In the genomic region with DNA sequence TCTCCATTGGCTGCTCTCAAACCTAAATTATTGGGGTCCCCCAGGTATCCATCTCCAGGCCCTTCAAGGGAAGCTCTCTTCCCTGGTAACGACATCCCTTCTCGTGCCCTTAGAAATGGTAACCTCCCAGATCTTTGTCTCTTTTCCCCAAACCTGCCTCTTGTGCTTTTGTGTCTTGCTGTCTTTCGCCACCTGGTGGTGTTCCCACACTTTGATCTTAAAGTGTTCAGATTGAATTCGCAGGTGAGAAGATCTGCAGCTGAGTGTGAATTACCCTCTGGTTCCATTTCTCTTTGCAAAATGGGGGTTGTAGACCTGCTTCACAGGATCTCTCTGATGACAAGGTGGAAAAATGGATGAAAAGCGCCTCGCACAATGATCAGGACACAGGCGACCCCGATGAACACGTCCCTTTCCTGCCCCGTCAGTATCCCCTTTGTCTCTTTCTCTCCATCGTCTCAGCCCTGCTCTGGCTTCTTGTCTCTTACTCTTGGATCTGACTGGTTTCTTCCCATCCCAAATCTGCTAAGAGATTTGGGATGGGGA, we compare ENCODE assay signal across 8 cellular contexts. TPM values are rescaled to one million over a fixed set of nuclear protein-coding genes. Genes with fewer than 3 reads are reported as not detected.
DNase-seq lines count a peak whose midpoint lies in the region; ATAC-seq and TF ChIP-seq lines count a peak whose summit lies in the region.

No MANE protein-coding gene starts in this region.

- no peak overlapping the region for H4K8ac ChIP-seq in mesenchymal stem cell (ENCODE audit: low read length)

- TF ChIP-seq CTCF in chondrocyte (IDR thresholded peaks at IDR 0.05) (peak; percentile 74), vagina (IDR thresholded peaks at IDR 0.05) (peak in 2 of 3 experiments; percentile 27 to 35)

- peaks cover 44% of the 10 kb centered on the region for H3K36me3 Mint-ChIP-seq in activated T-cell treated with anti-CD3 and anti-CD28 coated beads, Interleukin-2, amount 50 U/mL, for 24 hours (ENCODE audit: low read depth)
- peaks cover 32% of the 10 kb centered on the region for H3K36me3 Mint-ChIP-seq in T-cell
- peaks cover 4% of the 10 kb centered on the region for H3K36me3 Mint-ChIP-seq in chondrocyte (ENCODE audit: low read depth)

- H3K4me3 ChIP-seq in mesenchymal stem cell (ENCODE audit: insufficient read depth in 1 of 2, low read depth in 1 of 2, low read length in 2 of 2) (no peak overlapping the region), vagina (no peak overlapping the region), aorta (ENCODE audit: low read length in 2 of 2) (no peak overlapping the region)

- CTCF ChIA-PET in T-cell (lab: Charles Lee): interaction anchor here (0.7 to 1.6 kb wide), 6 partner anchors 36 to 72 kb away, joined by 3 to 5 read pairs (median 4); no protein-coding TSS in a partner anchor

- no peak for TF ChIP-seq POLR2A in vagina (IDR thresholded peaks at IDR 0.05)

- no peaks in the 10 kb centered on the region for H3K27me3 Mint-ChIP-seq in activated T-cell treated with anti-CD3 and anti-CD28 coated beads, Interleukin-2, amount 50 U/mL, for 24 hours
- H3K27me3 Mint-ChIP-seq in T-cell: no peaks in the 10 kb centered on the region
- no peaks in the 10 kb centered on the region for H3K27me3 Mint-ChIP-seq in chondrocyte (ENCODE audit: low read depth)

- WGBS in mesenchymal stem cell: 80% methylated on average over 10 of the region's 11 CpGs
- 89% methylated on average over 11 of the region's 11 CpGs for WGBS in aorta, 2 donors

- no peaks in the 10 kb centered on the region for H3K9me3 Mint-ChIP-seq in activated T-cell treated with anti-CD3 and anti-CD28 coated beads, Interleukin-2, amount 50 U/mL, for 24 hours
- H3K9me3 Mint-ChIP-seq in T-cell (no peaks in the 10 kb centered on the region), chondrocyte (ENCODE audit: low read depth) (no peaks in the 10 kb centered on the region)

- no peak overlapping the region for H3K27ac Mint-ChIP-seq in activated T-cell treated with anti-CD3 and anti-CD28 coated beads, Interleukin-2, amount 50 U/mL, for 24 hours
- H3K27ac Mint-ChIP-seq in T-cell: no peak overlapping the region
- H3K27ac Mint-ChIP-seq in chondrocyte (ENCODE audit: unreplicated experiment): peak overlapping the region; percentile 75

- H3K4me1 Mint-ChIP-seq in activated T-cell treated with anti-CD3 and anti-CD28 coated beads, Interleukin-2, amount 50 U/mL, for 24 hours (ENCODE audit: low read depth): peaks cover 29% of the 10 kb centered on the region
- H3K4me1 Mint-ChIP-seq in T-cell: peaks cover 0 to 7% (median 4%) of the 10 kb centered on the region in 3 donors
- H3K4me1 Mint-ChIP-seq in chondrocyte (ENCODE audit: low read depth): peaks cover 55% of the 10 kb centered on the region

- no peak overlapping the region for H3K4me2 ChIP-seq in mesenchymal stem cell (ENCODE audit: low read length, poor library complexity, severe bottlenecking)

- DNase-seq in activated T-cell treated with anti-CD3 and anti-CD28 coated beads for 1 hour (ENCODE audit: low read depth) (peak; percentile 30), MV-4-11 (lab: John Stamatoyannopoulos, UW) (peak; percentile 47), T-cell (peak in 31 of 34 experiments; percentile 16 to 58 (median 35)), chondrocyte (ENCODE audit: low spot score) (no peak), mesenchymal stem cell (peak; percentile 34), vagina (ENCODE audit: extremely low spot score in 2 of 2) (no peak), aorta (no peak)
- DNase-seq in activated T-cell treated with anti-CD3 and anti-CD28 coated beads, Interleukin-2, amount 50 U/mL, for 24 hours: no peak

- H3K18ac ChIP-seq in mesenchymal stem cell (ENCODE audit: low read depth in 1 of 2, low read length in 2 of 2): no peak overlapping the region

- intact Hi-C loops in vagina (cut with DNase I) (no loop called here), aorta (cut with DNase I) (loop anchor here in 1 of 2 donors (5.0 kb wide), 1 partner anchor 67 kb away; no protein-coding TSS in a partner anchor)

- H3K79me1 ChIP-seq in mesenchymal stem cell (replicated peaks; ENCODE audit: low read length, poor library complexity, severe bottlenecking): peaks cover 4% of the 10 kb centered on the region

- H3K27me3 ChIP-seq in mesenchymal stem cell (ENCODE audit: control insufficient read depth in 1 of 2, insufficient read depth in 1 of 2, low read length in 2 of 2) (no peaks in the 10 kb centered on the region), vagina (no peaks in the 10 kb centered on the region), aorta (ENCODE audit: control insufficient read depth in 1 of 2, insufficient read depth in 2 of 2, low read length in 1 of 2) (no peaks in the 10 kb centered on the region)

- no peak overlapping the region for H2BK15ac ChIP-seq in mesenchymal stem cell (ENCODE audit: low read depth, poor library complexity, severe bottlenecking)

- peak overlapping the region; percentile 81 for H3K27ac ChIP-seq in mesenchymal stem cell (ENCODE audit: low read length, poor library complexity, severe bottlenecking)
- H3K27ac ChIP-seq in vagina: no peak overlapping the region
- no peak overlapping the region for H3K27ac ChIP-seq in aorta (ENCODE audit: low read depth in 1 of 2, low read length in 2 of 2)

- H2BK5ac ChIP-seq in mesenchymal stem cell (ENCODE audit: low read depth, low read length, poor library complexity, severe bottlenecking): no peak overlapping the region

- no peak overlapping the region for H3K4me3 Mint-ChIP-seq in activated T-cell treated with anti-CD3 and anti-CD28 coated beads, Interleukin-2, amount 50 U/mL, for 24 hours
- H3K4me3 Mint-ChIP-seq in T-cell (no peak overlapping the region), chondrocyte (ENCODE audit: unreplicated experiment) (no peak overlapping the region)

- no peak overlapping the region for H3K23ac ChIP-seq in mesenchymal stem cell (ENCODE audit: low read length in 2 of 2)

- ATAC-seq in T-cell (replicated peaks in 1 of 4) (peak in 2 of 4 experiments; percentile 35 to 55), aorta (ENCODE audit: low FRiP score) (no peak)

- H3K4ac ChIP-seq in mesenchymal stem cell (ENCODE audit: low read depth in 1 of 2, low read length in 2 of 2): no peak overlapping the region

- H3K36me3 ChIP-seq in mesenchymal stem cell (ENCODE audit: control insufficient read depth in 1 of 2, insufficient read depth in 2 of 2, low read depth in 1 of 2, low read length in 2 of 2) (peaks cover 4 to 12% of the 10 kb centered on the region in 2 experiments), vagina (no peaks in the 10 kb centered on the region), aorta (ENCODE audit: control insufficient read depth in 1 of 2, insufficient read depth in 2 of 2, low read length in 1 of 2) (no peaks in the 10 kb centered on the region)

- H4K91ac ChIP-seq in mesenchymal stem cell (ENCODE audit: low read length): no peak overlapping the region

- no peak overlapping the region for H2AFZ ChIP-seq in mesenchymal stem cell (ENCODE audit: low read depth, low read length)

- H2BK120ac ChIP-seq in mesenchymal stem cell (ENCODE audit: low read depth, low read length): no peak overlapping the region

- peak overlapping the region; percentile 60 for H3K9ac ChIP-seq in mesenchymal stem cell (ENCODE audit: low read length)

- H2BK12ac ChIP-seq in mesenchymal stem cell (ENCODE audit: low read length in 2 of 2): no peak overlapping the region

- POLR2A ChIA-PET in T-cell (lab: Charles Lee): interaction anchor here in 1 of 2 donors (0.6 to 0.7 kb wide), 3 partner anchors 65 to 1046 kb away, joined by 3 read pairs; no protein-coding TSS in a partner anchor

- H3K4me1 ChIP-seq in mesenchymal stem cell (ENCODE audit: control insufficient read depth, insufficient read depth, low read depth, low read length): peaks cover 35% of the 10 kb centered on the region
- H3K4me1 ChIP-seq in vagina: no peaks in the 10 kb centered on the region
- H3K4me1 ChIP-seq in aorta (ENCODE audit: control insufficient read depth in 1 of 2, insufficient read depth in 2 of 2, low read length in 2 of 2): no peaks in the 10 kb centered on the region

- no peak overlapping the region for H3K14ac ChIP-seq in mesenchymal stem cell (ENCODE audit: low read length in 2 of 2)

- H2AK5ac ChIP-seq in mesenchymal stem cell (ENCODE audit: low read length, severe bottlenecking): peak overlapping the region; percentile 60

- H3K9me3 ChIP-seq in mesenchymal stem cell (ENCODE audit: control insufficient read depth, low read length): no peaks in the 10 kb centered on the region
- H3K9me3 ChIP-seq in vagina: no peaks in the 10 kb centered on the region
- H3K9me3 ChIP-seq in aorta (ENCODE audit: control insufficient read depth, low read length): no peaks in the 10 kb centered on the region

RNA-seq across cellular contexts. Expression of a gene that starts 53.1 kb away (rescaled TPM):
- total RNA-seq in T-cell: 10 to 100 TPM; 18.4 to 26.3 (median 23.1) TPM
- total RNA-seq in chondrocyte: 17.1 to 23.1 TPM (median 17.8 TPM) in 3 replicates
- 1.8 TPM for polyA plus RNA-seq in mesenchymal stem cell (2013, experiment 1 of 2)
- 1.8 TPM for polyA plus RNA-seq in mesenchymal stem cell (2013, experiment 2 of 2)
- total RNA-seq in vagina: 13.5 TPM
- 10 to 100 TPM; 14.2 to 14.8 TPM for total RNA-seq in aorta
- 1 to 10 TPM; 2.9 to 4.3 TPM for polyA plus RNA-seq in aorta

Comparison
In these comparisons a context has a peak if more than half of its experiments do, and no peak if none do; other contexts are left out.
1. DNase-seq: peak in activated T-cell treated with anti-CD3 and anti-CD28 coated beads for 1 hour (single experiment), MV-4-11 (single experiment), T-cell (31 of 34) and mesenchymal stem cell (single experiment); none in activated T-cell treated with anti-CD3 and anti-CD28 coated beads, Interleukin-2, amount 50 U/mL, for 24 hours (single experiment), chondrocyte (single experiment), vagina (0 of 2) and aorta (0 of 2).